In genomic region chr4:16155503-16156169, GRCh38 we compare ENCODE assay signal across 19 cellular contexts.
"Had no signal": no experiment of that assay in that cellular context is flagged by ENCODE, and none has a peak within 500 bp of the region (broad histone marks: within the 10 kb centered on the region; RNA-seq: fewer than 3 reads in every experiment).

No MANE protein-coding gene starts in this region.

- H3K4me1 ChIP-seq: body of pancreas, parathyroid adenoma, vagina had no signal

- H3K27me3 ChIP-seq: body of pancreas, neutrophil, tibial nerve, vagina had no signal

- H3K27ac ChIP-seq: body of pancreas, neutrophil, parathyroid adenoma, skin epidermis, tibial nerve, vagina had no signal

- H3K9me3 ChIP-seq: body of pancreas, neutrophil, vagina had no signal

- H3K36me3 ChIP-seq: vagina had no signal

- DNase-seq: activated B cell treated with CpG ODN at 0.5 μM for 24 hours; activated CD4-positive, alpha-beta T cell treated with anti-CD3 and anti-CD28 coated beads, Interleukin-2, amount 10 ng/mL, durations not matched to agents 7 days and 5 days; activated CD8-positive, alpha-beta memory T cell treated with anti-CD3 and anti-CD28 coated beads for 24 hours; activated gamma-delta T cell treated with Interleukin-2 at 50 U/mL for 16 hours; amygdala; body of pancreas; cerebellar nuclear complex; left colon; mammary epithelial cell; naive B cell; retina; stimulated activated CD4-positive, alpha-beta T cell treated with anti-CD3 and anti-CD28 coated beads, Interleukin-15, amount 100 ng/mL, for 24 hours; stimulated activated CD4-positive, alpha-beta T cell treated with anti-CD3 and anti-CD28 coated beads, Interleukin-4, amount 100 ng/mL, for 1 hour; stimulated activated naive B cell treated with anti-CD40 and anti-IgM and Interleukin-4, amounts not matched to agents 10 μg/mL and 1 μg/mL and 100 μg/mL, for 72 hours had no signal

- H3K4me3 ChIP-seq: body of pancreas, skin epidermis, tibial nerve, vagina had no signal
